Comparison of ENCODE assay signal across 2 cellular contexts in the genomic region with DNA sequence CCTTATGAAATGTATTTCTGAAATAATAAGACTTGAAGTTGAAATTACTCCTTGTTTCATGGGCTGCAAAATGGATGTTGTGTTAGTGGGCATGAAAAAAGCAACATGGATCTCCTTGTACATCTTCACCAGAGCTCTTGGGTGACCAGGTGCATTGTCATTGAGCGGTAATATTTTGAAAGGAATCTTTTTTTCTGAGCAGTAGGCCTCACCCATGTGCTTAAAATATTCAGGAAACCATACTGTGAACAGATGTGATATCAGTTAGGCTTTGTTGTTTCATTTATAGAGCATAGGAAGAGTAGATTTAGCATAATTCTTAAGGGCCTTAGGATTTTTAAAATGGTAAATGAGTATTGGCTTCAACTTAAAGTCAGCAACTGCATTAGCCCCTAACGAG.
TF ChIP-seq lines count a peak whose summit lies in the region.

No MANE protein-coding gene starts in this region.

TF ChIP-seq in GM12878, 131 proteins besides CTCF, POLR2A, EP300 and RAD21:
- TF ChIP-seq RB1 (IDR thresholded peaks at IDR 0.05; ENCODE audit: borderline replicate concordance) = no peak
- no peak for TF ChIP-seq HDAC2 (IDR thresholded peaks at IDR 0.05)
- TF ChIP-seq PML (IDR thresholded peaks at IDR 0.05; ENCODE audit: low read length) = no peak
- TF ChIP-seq PAX5 (IDR thresholded peaks at IDR 0.05; ENCODE audit: borderline replicate concordance, low read depth, low read length) = no peak
- TF ChIP-seq ZNF622 (IDR thresholded peaks at IDR 0.05) = no peak
- no peak for TF ChIP-seq SPI1 (IDR thresholded peaks at IDR 0.05; ENCODE audit: borderline replicate concordance, insufficient read depth, low read depth, low read length)

TF ChIP-seq in WTC11, 78 proteins besides CTCF, POLR2A, EP300 and RAD21:
- TF ChIP-seq GRHL2 (CRISPR knock-in tag; IDR thresholded peaks at IDR 0.05; ENCODE audit: insufficient replicate concordance, severe bottlenecking) = no peak
- TF ChIP-seq ZNF416 (CRISPR knock-in tag; IDR thresholded peaks at IDR 0.05) = no peak
- TF ChIP-seq, protein P1, sequence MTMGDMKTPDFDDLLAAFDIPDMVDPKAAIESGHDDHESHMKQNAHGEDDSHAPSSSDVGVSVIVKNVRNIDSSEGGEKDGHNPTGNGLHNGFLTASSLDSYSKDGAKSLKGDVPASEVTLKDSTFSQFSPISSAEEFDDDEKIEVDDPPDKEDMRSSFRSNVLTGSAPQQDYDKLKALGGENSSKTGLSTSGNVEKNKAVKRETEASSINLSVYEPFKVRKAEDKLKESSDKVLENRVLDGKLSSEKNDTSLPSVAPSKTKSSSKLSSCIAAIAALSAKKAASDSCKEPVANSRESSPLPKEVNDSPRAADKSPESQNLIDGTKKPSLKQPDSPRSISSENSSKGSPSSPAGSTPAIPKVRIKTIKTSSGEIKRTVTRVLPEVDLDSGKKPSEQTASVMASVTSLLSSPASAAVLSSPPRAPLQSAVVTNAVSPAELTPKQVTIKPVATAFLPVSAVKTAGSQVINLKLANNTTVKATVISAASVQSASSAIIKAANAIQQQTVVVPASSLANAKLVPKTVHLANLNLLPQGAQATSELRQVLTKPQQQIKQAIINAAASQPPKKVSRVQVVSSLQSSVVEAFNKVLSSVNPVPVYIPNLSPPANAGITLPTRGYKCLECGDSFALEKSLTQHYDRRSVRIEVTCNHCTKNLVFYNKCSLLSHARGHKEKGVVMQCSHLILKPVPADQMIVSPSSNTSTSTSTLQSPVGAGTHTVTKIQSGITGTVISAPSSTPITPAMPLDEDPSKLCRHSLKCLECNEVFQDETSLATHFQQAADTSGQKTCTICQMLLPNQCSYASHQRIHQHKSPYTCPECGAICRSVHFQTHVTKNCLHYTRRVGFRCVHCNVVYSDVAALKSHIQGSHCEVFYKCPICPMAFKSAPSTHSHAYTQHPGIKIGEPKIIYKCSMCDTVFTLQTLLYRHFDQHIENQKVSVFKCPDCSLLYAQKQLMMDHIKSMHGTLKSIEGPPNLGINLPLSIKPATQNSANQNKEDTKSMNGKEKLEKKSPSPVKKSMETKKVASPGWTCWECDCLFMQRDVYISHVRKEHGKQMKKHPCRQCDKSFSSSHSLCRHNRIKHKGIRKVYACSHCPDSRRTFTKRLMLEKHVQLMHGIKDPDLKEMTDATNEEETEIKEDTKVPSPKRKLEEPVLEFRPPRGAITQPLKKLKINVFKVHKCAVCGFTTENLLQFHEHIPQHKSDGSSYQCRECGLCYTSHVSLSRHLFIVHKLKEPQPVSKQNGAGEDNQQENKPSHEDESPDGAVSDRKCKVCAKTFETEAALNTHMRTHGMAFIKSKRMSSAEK (CRISPR knock-in tag; IDR thresholded peaks at IDR 0.05; ENCODE audit: borderline replicate concordance) = no peak
- TF ChIP-seq, protein P2, sequence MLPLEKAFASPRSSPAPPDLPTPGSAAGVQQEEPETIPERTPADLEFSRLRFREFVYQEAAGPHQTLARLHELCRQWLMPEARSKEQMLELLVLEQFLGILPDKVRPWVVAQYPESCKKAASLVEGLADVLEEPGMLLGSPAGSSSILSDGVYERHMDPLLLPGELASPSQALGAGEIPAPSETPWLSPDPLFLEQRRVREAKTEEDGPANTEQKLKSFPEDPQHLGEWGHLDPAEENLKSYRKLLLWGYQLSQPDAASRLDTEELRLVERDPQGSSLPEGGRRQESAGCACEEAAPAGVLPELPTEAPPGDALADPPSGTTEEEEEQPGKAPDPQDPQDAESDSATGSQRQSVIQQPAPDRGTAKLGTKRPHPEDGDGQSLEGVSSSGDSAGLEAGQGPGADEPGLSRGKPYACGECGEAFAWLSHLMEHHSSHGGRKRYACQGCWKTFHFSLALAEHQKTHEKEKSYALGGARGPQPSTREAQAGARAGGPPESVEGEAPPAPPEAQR (CRISPR knock-in tag; IDR thresholded peaks at IDR 0.05) = no peak
- TF ChIP-seq ATF1 (CRISPR knock-in tag; IDR thresholded peaks at IDR 0.05) = no peak
- TF ChIP-seq GTF2I (CRISPR knock-in tag; conservative IDR thresholded peaks at IDR 0.05) = no peak
- TF ChIP-seq ZNF121 (CRISPR knock-in tag; IDR thresholded peaks at IDR 0.05) = no peak
- no peak for TF ChIP-seq ZNF138 (CRISPR knock-in tag; conservative IDR thresholded peaks at IDR 0.05)
- TF ChIP-seq, protein P3, sequence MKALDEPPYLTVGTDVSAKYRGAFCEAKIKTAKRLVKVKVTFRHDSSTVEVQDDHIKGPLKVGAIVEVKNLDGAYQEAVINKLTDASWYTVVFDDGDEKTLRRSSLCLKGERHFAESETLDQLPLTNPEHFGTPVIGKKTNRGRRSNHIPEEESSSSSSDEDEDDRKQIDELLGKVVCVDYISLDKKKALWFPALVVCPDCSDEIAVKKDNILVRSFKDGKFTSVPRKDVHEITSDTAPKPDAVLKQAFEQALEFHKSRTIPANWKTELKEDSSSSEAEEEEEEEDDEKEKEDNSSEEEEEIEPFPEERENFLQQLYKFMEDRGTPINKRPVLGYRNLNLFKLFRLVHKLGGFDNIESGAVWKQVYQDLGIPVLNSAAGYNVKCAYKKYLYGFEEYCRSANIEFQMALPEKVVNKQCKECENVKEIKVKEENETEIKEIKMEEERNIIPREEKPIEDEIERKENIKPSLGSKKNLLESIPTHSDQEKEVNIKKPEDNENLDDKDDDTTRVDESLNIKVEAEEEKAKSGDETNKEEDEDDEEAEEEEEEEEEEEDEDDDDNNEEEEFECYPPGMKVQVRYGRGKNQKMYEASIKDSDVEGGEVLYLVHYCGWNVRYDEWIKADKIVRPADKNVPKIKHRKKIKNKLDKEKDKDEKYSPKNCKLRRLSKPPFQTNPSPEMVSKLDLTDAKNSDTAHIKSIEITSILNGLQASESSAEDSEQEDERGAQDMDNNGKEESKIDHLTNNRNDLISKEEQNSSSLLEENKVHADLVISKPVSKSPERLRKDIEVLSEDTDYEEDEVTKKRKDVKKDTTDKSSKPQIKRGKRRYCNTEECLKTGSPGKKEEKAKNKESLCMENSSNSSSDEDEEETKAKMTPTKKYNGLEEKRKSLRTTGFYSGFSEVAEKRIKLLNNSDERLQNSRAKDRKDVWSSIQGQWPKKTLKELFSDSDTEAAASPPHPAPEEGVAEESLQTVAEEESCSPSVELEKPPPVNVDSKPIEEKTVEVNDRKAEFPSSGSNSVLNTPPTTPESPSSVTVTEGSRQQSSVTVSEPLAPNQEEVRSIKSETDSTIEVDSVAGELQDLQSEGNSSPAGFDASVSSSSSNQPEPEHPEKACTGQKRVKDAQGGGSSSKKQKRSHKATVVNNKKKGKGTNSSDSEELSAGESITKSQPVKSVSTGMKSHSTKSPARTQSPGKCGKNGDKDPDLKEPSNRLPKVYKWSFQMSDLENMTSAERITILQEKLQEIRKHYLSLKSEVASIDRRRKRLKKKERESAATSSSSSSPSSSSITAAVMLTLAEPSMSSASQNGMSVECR (CRISPR knock-in tag; IDR thresholded peaks at IDR 0.05; ENCODE audit: borderline replicate concordance) = no peak
- TF ChIP-seq SOX15 (CRISPR knock-in tag; IDR thresholded peaks at IDR 0.05) = no peak
- TF ChIP-seq, protein P4, sequence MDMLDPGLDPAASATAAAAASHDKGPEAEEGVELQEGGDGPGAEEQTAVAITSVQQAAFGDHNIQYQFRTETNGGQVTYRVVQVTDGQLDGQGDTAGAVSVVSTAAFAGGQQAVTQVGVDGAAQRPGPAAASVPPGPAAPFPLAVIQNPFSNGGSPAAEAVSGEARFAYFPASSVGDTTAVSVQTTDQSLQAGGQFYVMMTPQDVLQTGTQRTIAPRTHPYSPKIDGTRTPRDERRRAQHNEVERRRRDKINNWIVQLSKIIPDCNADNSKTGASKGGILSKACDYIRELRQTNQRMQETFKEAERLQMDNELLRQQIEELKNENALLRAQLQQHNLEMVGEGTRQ (CRISPR knock-in tag; IDR thresholded peaks at IDR 0.05) = no peak
- no peak for TF ChIP-seq NR2C2 (CRISPR knock-in tag; IDR thresholded peaks at IDR 0.05)
- TF ChIP-seq CREB1 (CRISPR knock-in tag; IDR thresholded peaks at IDR 0.05) = no peak
- no peak for TF ChIP-seq TEAD4 (CRISPR knock-in tag; IDR thresholded peaks at IDR 0.05)
- TF ChIP-seq, protein P5, sequence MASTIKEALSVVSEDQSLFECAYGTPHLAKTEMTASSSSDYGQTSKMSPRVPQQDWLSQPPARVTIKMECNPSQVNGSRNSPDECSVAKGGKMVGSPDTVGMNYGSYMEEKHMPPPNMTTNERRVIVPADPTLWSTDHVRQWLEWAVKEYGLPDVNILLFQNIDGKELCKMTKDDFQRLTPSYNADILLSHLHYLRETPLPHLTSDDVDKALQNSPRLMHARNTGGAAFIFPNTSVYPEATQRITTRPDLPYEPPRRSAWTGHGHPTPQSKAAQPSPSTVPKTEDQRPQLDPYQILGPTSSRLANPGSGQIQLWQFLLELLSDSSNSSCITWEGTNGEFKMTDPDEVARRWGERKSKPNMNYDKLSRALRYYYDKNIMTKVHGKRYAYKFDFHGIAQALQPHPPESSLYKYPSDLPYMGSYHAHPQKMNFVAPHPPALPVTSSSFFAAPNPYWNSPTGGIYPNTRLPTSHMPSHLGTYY (CRISPR knock-in tag; IDR thresholded peaks at IDR 0.05) = no peak
- no peak for TF ChIP-seq FOXK1 (CRISPR knock-in tag; IDR thresholded peaks at IDR 0.05)
- no peak for TF ChIP-seq JUN (CRISPR knock-in tag; IDR thresholded peaks at IDR 0.05)
- TF ChIP-seq CREM (CRISPR knock-in tag; IDR thresholded peaks at IDR 0.05) = no peak
